Comparison of ENCODE assay signal across 8 cellular contexts in genomic region chr12:57182918-57183575, GRCh38. TPM values are rescaled to one million over a fixed set of nuclear protein-coding genes. Genes with fewer than 3 reads are reported as not detected.
DNase-seq lines count a peak whose midpoint lies in the region; ATAC-seq, FAIRE-seq and TF ChIP-seq lines count a peak whose summit lies in the region.

No MANE protein-coding gene starts in this region.

- CTCF ChIA-PET in A549 (lab: Yijun Ruan, JAX) (interaction anchor here (0.6 to 27.5 kb wide), 37 partner anchors 7 to 544 kb away, joined by 3 to 1152 read pairs (median 5); partner anchors contain the start of genes LRP1, MYO1A, NAB2 and NEMP1), WTC11 (lab: Charles Lee) (interaction anchor here (0.6 to 3.8 kb wide), 33 partner anchors 10 to 320 kb away, joined by 3 to 43 read pairs (median 4); partner anchors contain the start of genes LRP1, NEMP1, NXPH4 and SHMT2)

- no peak for TF ChIP-seq POLR2A in A549 (IDR thresholded peaks at IDR 0.05; ENCODE audit: low read length)

- POLR2A ChIA-PET in A549 (lab: Yijun Ruan, JAX) (interaction anchor here (0.7 kb wide), 1 partner anchor 55 kb away, joined by 4 read pairs; no protein-coding TSS in a partner anchor), WTC11 (lab: Charles Lee) (interaction anchor here (0.7 kb wide), 1 partner anchor 86 kb away, joined by 3 read pairs; no protein-coding TSS in a partner anchor)

- 31% methylated on average over 13 of the region's 13 CpGs for WGBS in A549 (ENCODE audit: missing lambda C conversion rate)

- H3K9me3 ChIP-seq in A549: no peaks in the 10 kb centered on the region

- ATAC-seq in A549 (peak; percentile 79 to 95), GM18517 (IDR thresholded peaks at IDR 0.05; ENCODE audit: unreplicated experiment) (peak; percentile 83), HG03045 (IDR thresholded peaks at IDR 0.05; ENCODE audit: unreplicated experiment) (peak; percentile 80), WTC11 (peak; percentile 96)

- H3K4me1 Mint-ChIP-seq in WTC11: peaks cover 4% of the 10 kb centered on the region

- no peak overlapping the region for H3K4me2 ChIP-seq in A549

- FAIRE-seq in A549 (lab: Jason Lieb, UNC) (peak; percentile 49), bronchial epithelial cell (lab: Jason Lieb, UNC) (peak; percentile 89)

- peaks cover 60% of the 10 kb centered on the region for H3K36me3 ChIP-seq in bronchial epithelial cell (ENCODE audit: control insufficient read depth, insufficient read depth, low read length)

- no peak overlapping the region for H3K27ac ChIP-seq in A549

- peak overlapping the region; percentile 99 for H3K27ac Mint-ChIP-seq in WTC11

- no peaks in the 10 kb centered on the region for H3K4me1 ChIP-seq in A549

- TF ChIP-seq EP300 in A549 (IDR thresholded peaks at IDR 0.05): no peak

- peak; percentile 85 for TF ChIP-seq CTCF in A549 (IDR thresholded peaks at IDR 0.05)
- TF ChIP-seq CTCF in WTC11 (IDR thresholded peaks at IDR 0.05): peak; percentile 81; the same call in 1 of the 2 replicates
- TF ChIP-seq CTCF in bronchial epithelial cell (IDR thresholded peaks at IDR 0.05; ENCODE audit: insufficient read depth, low read length, severe bottlenecking): peak; percentile 95

- peak; percentile 73 to 94 for DNase-seq in A549 (ENCODE audit: low read depth in 1 of 2, low spot score in 1 of 2)
- DNase-seq in NCI-H2107 (lab: John Stamatoyannopoulos, UW): peak; percentile 72
- DNase-seq in WTC11 (ENCODE audit: low spot score): peak; percentile 90
- peak; percentile 80 for DNase-seq in bronchial epithelial cell (ENCODE audit: low read depth)
- DNase-seq in kidney tubule cell (ENCODE audit: low spot score): peak; percentile 76
- peak; percentile 42 to 78 (median 62) for DNase-seq in stimulated activated CD4-positive, alpha-beta T cell treated with anti-CD3 and anti-CD28 coated beads, TNF-alpha, amount 100 ng/mL, for 1 hour (ENCODE audit: low read depth in 3 of 3, low spot score in 1 of 3)

- no peaks in the 10 kb centered on the region for H3K9me3 Mint-ChIP-seq in WTC11

- H3K27me3 Mint-ChIP-seq in WTC11 (ENCODE audit: low read depth): no peaks in the 10 kb centered on the region

- no peaks in the 10 kb centered on the region for H3K27me3 ChIP-seq in bronchial epithelial cell (ENCODE audit: control insufficient read depth, insufficient read depth, low read length)

- H3K36me3 Mint-ChIP-seq in WTC11: peaks cover 60% of the 10 kb centered on the region

- H3K4me3 ChIP-seq in A549 (no peak overlapping the region), bronchial epithelial cell (ENCODE audit: low read depth, low read length) (no peak overlapping the region)

- H3K4me3 Mint-ChIP-seq in WTC11: no peak overlapping the region

- TF ChIP-seq RAD21 in A549 (conservative IDR thresholded peaks at IDR 0.05 in 1 of 2, IDR thresholded peaks at IDR 0.05 in 1 of 2): peak; percentile 91

TF ChIP-seq in A549, 52 proteins besides CTCF, POLR2A, EP300 and RAD21:
- TF ChIP-seq SMC3 (IDR thresholded peaks at IDR 0.05): peak; percentile 84
- 0 out of 2 replicates have a peak, but pooled peaks have one; percentile 41 for TF ChIP-seq MYC (IDR thresholded peaks at IDR 0.05; ENCODE audit: borderline replicate concordance, low read length)
- TF ChIP-seq CBX8 (IDR thresholded peaks at IDR 0.05): no peak
TF ChIP-seq in A549: peak in this region for 2.

TF ChIP-seq in WTC11, 78 proteins besides CTCF, POLR2A, EP300 and RAD21:
- no peak for TF ChIP-seq TP53 (CRISPR knock-in tag; IDR thresholded peaks at IDR 0.05)

RNA-seq across cellular contexts. Expression of gene NXPH4, which starts 33.5 kb away (rescaled TPM):
- 0.52 and 0.69 TPM in 2 replicates for polyA plus RNA-seq in A549 (2011; rRNA removed)
- polyA plus RNA-seq in A549 (2012; cell fraction: cytosol; rRNA removed): 1.9 and 2.9 TPM in 2 replicates
- 2.4 and 3.2 TPM in 2 replicates for polyA plus RNA-seq in A549 (2012; cell fraction: nucleus; rRNA removed)
- polyA plus RNA-seq in A549 (2017; fragmentation: RNase III; extraction: RNeasy Plus Mini Kit Qiagen cat#74134 plus additional on column Dnase treatment): 3.3 to 4.5 TPM (median 3.5 TPM) in 3 replicates
- polyA minus RNA-seq in A549 (2011; rRNA and poly(A)+ RNA removed): 0.95 and 1.5 TPM in 2 replicates
- 3.7 to 4.9 TPM (median 4.4 TPM) in 3 replicates for total RNA-seq in WTC11 (2021)
- 0.53 and 1.9 TPM in 2 replicates for total RNA-seq in bronchial epithelial cell

RNA-seq across cellular contexts. Expression of gene LRP1-AS, which starts 35.6 kb away (rescaled TPM):
- polyA plus RNA-seq in A549 (2011; rRNA removed) (not detected in 2 replicates), A549 (2017; fragmentation: RNase III; extraction: RNeasy Plus Mini Kit Qiagen cat#74134 plus additional on column Dnase treatment) (not detected in 3 replicates)
- polyA plus RNA-seq in A549 (2012; cell fraction: cytosol; rRNA removed): not detected in 2 replicates
- polyA plus RNA-seq in A549 (2012; cell fraction: nucleus; rRNA removed): not detected in 2 replicates
- not detected in 2 replicates for polyA minus RNA-seq in A549 (2011; rRNA and poly(A)+ RNA removed)
- total RNA-seq in WTC11 (2021) (not detected in 3 replicates), bronchial epithelial cell (not detected in 2 replicates)

RNA-seq across cellular contexts. Expression of gene SHMT2, which starts 46.5 kb away (rescaled TPM):
- polyA plus RNA-seq in A549 (2011; rRNA removed) (110 and 113 TPM in 2 replicates), A549 (2017; fragmentation: RNase III; extraction: RNeasy Plus Mini Kit Qiagen cat#74134 plus additional on column Dnase treatment) (150 to 166 TPM (median 156 TPM) in 3 replicates)
- 303 and 306 TPM in 2 replicates for polyA plus RNA-seq in A549 (2012; cell fraction: cytosol; rRNA removed)
- 517 and 642 TPM in 2 replicates for polyA plus RNA-seq in A549 (2012; cell fraction: nucleus; rRNA removed)
- 161 and 189 TPM in 2 replicates for polyA minus RNA-seq in A549 (2011; rRNA and poly(A)+ RNA removed)
- total RNA-seq in WTC11 (2021) (262 to 297 TPM (median 265 TPM) in 3 replicates), bronchial epithelial cell (357 and 413 TPM in 2 replicates)

RNA-seq across cellular contexts. Expression of gene LRP1, which starts 54.8 kb away (rescaled TPM):
- polyA plus RNA-seq in A549 (2011; rRNA removed) (5.6 and 11.5 TPM in 2 replicates), A549 (2017; fragmentation: RNase III; extraction: RNeasy Plus Mini Kit Qiagen cat#74134 plus additional on column Dnase treatment) (8.6 to 9.6 TPM (median 9.4 TPM) in 3 replicates)
- 7.1 and 9.2 TPM in 2 replicates for polyA plus RNA-seq in A549 (2012; cell fraction: cytosol; rRNA removed)
- 44.5 and 50.9 TPM in 2 replicates for polyA plus RNA-seq in A549 (2012; cell fraction: nucleus; rRNA removed)
- 49.2 and 54.7 TPM in 2 replicates for polyA minus RNA-seq in A549 (2011; rRNA and poly(A)+ RNA removed)
- total RNA-seq in WTC11 (2021) (107 to 120 TPM (median 112 TPM) in 3 replicates), bronchial epithelial cell (24.5 and 44.2 TPM in 2 replicates)

Comparison
In these comparisons a context has a peak if more than half of its experiments do, and no peak if none do; other contexts are left out.
1. Of the 8 proteins assayed by ChIP-seq in both WTC11 and A549: peak only in WTC11: none; only in A549: none; in both: CTCF; in neither: 7.